Comparison of ENCODE assay signal across 8 cellular contexts in genomic region chr1:217747156-217747769, GRCh38.
DNase-seq lines count a peak whose midpoint lies in the region; ATAC-seq and TF ChIP-seq lines count a peak whose summit lies in the region.

No MANE protein-coding gene starts in this region.

- ATAC-seq in CD4-positive, alpha-beta T cell (ENCODE audit: poor library complexity), result no peak

- H3K27ac Mint-ChIP-seq in CD4-positive, alpha-beta T cell, result no peak overlapping the region
- H3K27ac Mint-ChIP-seq in MCF 10A (ENCODE audit: low read depth, unreplicated experiment) (no peak overlapping the region), mesothelial cell of epicardium (no peak overlapping the region)
- H3K27ac Mint-ChIP-seq in activated CD4-positive, alpha-beta T cell treated with anti-CD3 and anti-CD28 coated beads, Interleukin-2, amount 10 ng/mL, durations not matched to agents 24 days and 14 days, result no peak overlapping the region

- H3K9me3 ChIP-seq in CD4-positive, alpha-beta T cell (ENCODE audit: control insufficient read depth, low read length), result no peaks in the 10 kb centered on the region

- H3K27me3 Mint-ChIP-seq in CD4-positive, alpha-beta T cell, result no peaks in the 10 kb centered on the region
- H3K27me3 Mint-ChIP-seq in MCF 10A (ENCODE audit: insufficient read depth, unreplicated experiment), result no peaks in the 10 kb centered on the region
- H3K27me3 Mint-ChIP-seq in mesothelial cell of epicardium (ENCODE audit: low read depth), result no peaks in the 10 kb centered on the region
- no peaks in the 10 kb centered on the region for H3K27me3 Mint-ChIP-seq in activated CD4-positive, alpha-beta T cell treated with anti-CD3 and anti-CD28 coated beads, Interleukin-2, amount 10 ng/mL, durations not matched to agents 24 days and 14 days

- H3K27ac ChIP-seq in CD4-positive, alpha-beta T cell (ENCODE audit: low read depth, low read length), result no peak overlapping the region

- no peak overlapping the region for H3K4me3 Mint-ChIP-seq in CD4-positive, alpha-beta T cell
- no peak overlapping the region for H3K4me3 Mint-ChIP-seq in MCF 10A (ENCODE audit: unreplicated experiment)
- H3K4me3 Mint-ChIP-seq in mesothelial cell of epicardium, result no peak overlapping the region
- no peak overlapping the region for H3K4me3 Mint-ChIP-seq in activated CD4-positive, alpha-beta T cell treated with anti-CD3 and anti-CD28 coated beads, Interleukin-2, amount 10 ng/mL, durations not matched to agents 24 days and 14 days

- H3K27me3 ChIP-seq in CD4-positive, alpha-beta T cell (ENCODE audit: control insufficient read depth, insufficient read depth, low read length), result no peaks in the 10 kb centered on the region

- BruUV-seq in MCF 10A (replicated peaks; lab: Mats Ljungman, UMichigan), result no TSS peak

- intact Hi-C loops in CD4-positive, alpha-beta T cell (cut with DNase I, micrococcal nuclease), result no loop called here
- intact Hi-C loops in MCF 10A (cut with micrococcal nuclease), result loop anchor here (1.0 to 5.0 kb wide), 7 partner anchors 86 to 1435 kb away; no protein-coding TSS in a partner anchor
- intact Hi-C loops in activated CD4-positive, alpha-beta T cell treated with anti-CD3 and anti-CD28 coated beads, Interleukin-2, amount 10 ng/mL, durations not matched to agents 24 days and 14 days (cut with micrococcal nuclease), result loop anchor here (5.0 kb wide), 1 partner anchor 315 kb away; no protein-coding TSS in a partner anchor

- no peaks in the 10 kb centered on the region for H3K9me3 Mint-ChIP-seq in CD4-positive, alpha-beta T cell
- no peaks in the 10 kb centered on the region for H3K9me3 Mint-ChIP-seq in MCF 10A (ENCODE audit: unreplicated experiment)
- no peaks in the 10 kb centered on the region for H3K9me3 Mint-ChIP-seq in mesothelial cell of epicardium
- no peaks in the 10 kb centered on the region for H3K9me3 Mint-ChIP-seq in activated CD4-positive, alpha-beta T cell treated with anti-CD3 and anti-CD28 coated beads, Interleukin-2, amount 10 ng/mL, durations not matched to agents 24 days and 14 days

- no peaks in the 10 kb centered on the region for H3K4me1 Mint-ChIP-seq in CD4-positive, alpha-beta T cell (ENCODE audit: low read depth)
- H3K4me1 Mint-ChIP-seq in MCF 10A (ENCODE audit: insufficient read depth, unreplicated experiment) (no peaks in the 10 kb centered on the region), mesothelial cell of epicardium (no peaks in the 10 kb centered on the region)
- no peaks in the 10 kb centered on the region for H3K4me1 Mint-ChIP-seq in activated CD4-positive, alpha-beta T cell treated with anti-CD3 and anti-CD28 coated beads, Interleukin-2, amount 10 ng/mL, durations not matched to agents 24 days and 14 days

- CTCF ChIA-PET in CD4-positive, alpha-beta T cell (lab: Charles Lee), result no interaction called here
- CTCF ChIA-PET in MCF 10A (lab: Yijun Ruan, JAX), result interaction anchor here (0.6 to 1.6 kb wide), 19 partner anchors 7 to 1040 kb away, joined by 3 to 15 read pairs (median 3); no protein-coding TSS in a partner anchor

- no peaks in the 10 kb centered on the region for H3K36me3 Mint-ChIP-seq in CD4-positive, alpha-beta T cell (ENCODE audit: low read depth)
- no peaks in the 10 kb centered on the region for H3K36me3 Mint-ChIP-seq in MCF 10A (ENCODE audit: insufficient read depth, unreplicated experiment)
- H3K36me3 Mint-ChIP-seq in mesothelial cell of epicardium, result no peaks in the 10 kb centered on the region
- no peaks in the 10 kb centered on the region for H3K36me3 Mint-ChIP-seq in activated CD4-positive, alpha-beta T cell treated with anti-CD3 and anti-CD28 coated beads, Interleukin-2, amount 10 ng/mL, durations not matched to agents 24 days and 14 days (ENCODE audit: low read depth)

- POLR2A ChIA-PET in CD4-positive, alpha-beta T cell (lab: Charles Lee), result no interaction called here
- POLR2A ChIA-PET in MCF 10A (lab: Yijun Ruan, JAX), result interaction anchor here (0.6 to 1.7 kb wide), 2 partner anchors 116 to 1645 kb away, joined by 3 to 7 read pairs; partner anchors contain the start of genes GPATCH2 and SPATA17

- TF ChIP-seq CTCF in CD4-positive, alpha-beta T cell (IDR thresholded peaks at IDR 0.05), result peak; percentile 54
- TF ChIP-seq CTCF in MCF 10A (IDR thresholded peaks at IDR 0.05; ENCODE audit: unreplicated experiment) (peak; percentile 93), mesothelial cell of epicardium (IDR thresholded peaks at IDR 0.05; ENCODE audit: unreplicated experiment) (peak; percentile 86)

- no peak for DNase-seq in CD4-positive, alpha-beta T cell
- peak; percentile 29 for DNase-seq in H4 (ENCODE audit: low spot score)
- peak; percentile 53 for DNase-seq in NCI-H2227 (lab: John Stamatoyannopoulos, UW; ENCODE audit: unreplicated experiment)
- DNase-seq in MCF 10A (ENCODE audit: unreplicated experiment), result peak; percentile 66
- no peak for DNase-seq in mesothelial cell of epicardium (ENCODE audit: low spot score in 2 of 2, unreplicated experiment in 2 of 2)
- DNase-seq in iPS-NIHi11 (ENCODE audit: low spot score), result no peak
- no peak for DNase-seq in C1 segment of cervical spinal cord (lab: John Stamatoyannopoulos, UW)
- DNase-seq in activated CD4-positive, alpha-beta T cell treated with anti-CD3 and anti-CD28 coated beads, Interleukin-2, amount 10 ng/mL, durations not matched to agents 24 days and 14 days, result no peak

Comparison
In these comparisons a context has a peak if more than half of its experiments do, and no peak if none do; other contexts are left out.
1. DNase-seq: peak in H4 (single experiment), NCI-H2227 (single experiment) and MCF 10A (single experiment); none in CD4-positive, alpha-beta T cell (0 of 10), mesothelial cell of epicardium (0 of 2), iPS-NIHi11 (single experiment), C1 segment of cervical spinal cord (0 of 14) and activated CD4-positive, alpha-beta T cell treated with anti-CD3 and anti-CD28 coated beads, Interleukin-2, amount 10 ng/mL, durations not matched to agents 24 days and 14 days (single experiment).
2. intact Hi-C loops: an anchor here in MCF 10A (1.0 to 5.0 kb wide) and activated CD4-positive, alpha-beta T cell treated with anti-CD3 and anti-CD28 coated beads, Interleukin-2, amount 10 ng/mL, durations not matched to agents 24 days and 14 days (5.0 kb wide); none called in CD4-positive, alpha-beta T cell.
3. Peak in every context shown above with its lines, with median percentiles within 50 percentile points of each other: CTCF ChIP-seq.